ENCODE assay signal across 1 cellular context in genomic region chr22:39316440-39317083, GRCh38.
TF ChIP-seq lines count a peak whose summit lies in the region.

No MANE protein-coding gene starts in this region.

TF ChIP-seq in HEK293, 187 proteins besides CTCF, POLR2A, EP300 and RAD21 (continued from another document and continues in another):
- TF ChIP-seq ZBTB26 (tag by site-specific recombination; optimal IDR thresholded peaks at IDR 0.05) (peak; percentile 20), ZNF24 (tag by site-specific recombination; IDR thresholded peaks at IDR 0.05) (peak; percentile 65), YY2 (tag by site-specific recombination; IDR thresholded peaks at IDR 0.05) (0 out of 2 replicates have a peak, but pooled peaks have one; percentile 19), ZNF169 (tag by site-specific recombination; IDR thresholded peaks at IDR 0.05) (no peak), SP3 (tag by site-specific recombination; IDR thresholded peaks at IDR 0.05) (0 out of 2 replicates have a peak, but pooled peaks have one; percentile 20), ZNF37A (tag by site-specific recombination; IDR thresholded peaks at IDR 0.05) (no peak), GLIS1 (tag by site-specific recombination; IDR thresholded peaks at IDR 0.05) (peak; percentile 58), ZNF510 (tag by site-specific recombination; IDR thresholded peaks at IDR 0.05; ENCODE audit: insufficient replicate concordance) (no peak), ZNF596 (tag by site-specific recombination; IDR thresholded peaks at IDR 0.05) (no peak), ZNF561 (tag by site-specific recombination; IDR thresholded peaks at IDR 0.05; ENCODE audit: borderline replicate concordance) (no peak; the same call in 1 of the 2 replicates), KLF16 (tag by site-specific recombination; IDR thresholded peaks at IDR 0.05) (no peak), ZNF768 (tag by site-specific recombination; IDR thresholded peaks at IDR 0.05) (no peak), ZNF580 (tag by site-specific recombination; IDR thresholded peaks at IDR 0.05) (peak; percentile 75; the same call in 1 of the 2 replicates), ZNF747 (tag by site-specific recombination; IDR thresholded peaks at IDR 0.05) (no peak), ZEB2 (tag by site-specific recombination; IDR thresholded peaks at IDR 0.05) (peak; percentile 93), BCL11A (tag by site-specific recombination; IDR thresholded peaks at IDR 0.05; ENCODE audit: low read depth) (peak; percentile 82; the same call in 1 of the 2 replicates), ZSCAN30 (tag by site-specific recombination; IDR thresholded peaks at IDR 0.05) (peak; percentile 85), SCRT2 (tag by site-specific recombination; IDR thresholded peaks at IDR 0.05) (peak; percentile 97), IKZF3 (tag by site-specific recombination; IDR thresholded peaks at IDR 0.05) (no peak), KLF9 (tag by site-specific recombination; IDR thresholded peaks at IDR 0.05; ENCODE audit: low read depth) (peak; percentile 18; the same call in 1 of the 2 replicates), ZFP37 (tag by site-specific recombination; IDR thresholded peaks at IDR 0.05) (peak; percentile 60; the same call in 1 of the 2 replicates), PATZ1 (tag by site-specific recombination; IDR thresholded peaks at IDR 0.05) (peak; percentile 85), ZNF266 (tag by site-specific recombination; IDR thresholded peaks at IDR 0.05; ENCODE audit: low read depth) (no peak), ZBTB44 (tag by site-specific recombination; IDR thresholded peaks at IDR 0.05) (no peak), BCL11B (tag by site-specific recombination; IDR thresholded peaks at IDR 0.05; ENCODE audit: low read depth) (peak; percentile 70; the same call in 1 of the 2 replicates), GLIS2 (tag by site-specific recombination; IDR thresholded peaks at IDR 0.05) (peak; percentile 93), ZIC2 (tag by site-specific recombination; IDR thresholded peaks at IDR 0.05) (peak; percentile 75), TRIM28 (IDR thresholded peaks at IDR 0.05; ENCODE audit: borderline replicate concordance, low read length) (peak; percentile 64; the same call in 1 of the 2 replicates), ZBTB17 (tag by site-specific recombination; IDR thresholded peaks at IDR 0.05) (peak; percentile 69), SP7 (tag by site-specific recombination; IDR thresholded peaks at IDR 0.05) (peak; percentile 73), ZNF2 (tag by site-specific recombination; IDR thresholded peaks at IDR 0.05) (0 out of 2 replicates have a peak, but pooled peaks have one; percentile 75), SETDB1 (IDR thresholded peaks at IDR 0.05; ENCODE audit: insufficient read length, low read length) (no peak), ZNF558 (tag by site-specific recombination; IDR thresholded peaks at IDR 0.05) (peak; percentile 25; the same call in 1 of the 2 replicates), INSM2 (tag by site-specific recombination; IDR thresholded peaks at IDR 0.05) (no peak), ZNF629 (tag by site-specific recombination; IDR thresholded peaks at IDR 0.05) (peak; percentile 54), ZFP41 (tag by site-specific recombination; IDR thresholded peaks at IDR 0.05; ENCODE audit: borderline replicate concordance) (no peak), ZNF184 (tag by site-specific recombination; IDR thresholded peaks at IDR 0.05) (peak; percentile 74; the same call in 1 of the 2 replicates), ZNF146 (tag by site-specific recombination; IDR thresholded peaks at IDR 0.05) (no peak), ZNF221 (tag by site-specific recombination; IDR thresholded peaks at IDR 0.05; ENCODE audit: borderline replicate concordance) (no peak; the same call in 1 of the 2 replicates), KLF8 (tag by site-specific recombination; IDR thresholded peaks at IDR 0.05) (peak; percentile 56), ZNF660 (tag by site-specific recombination; IDR thresholded peaks at IDR 0.05) (peak; percentile 86), ZNF324 (tag by site-specific recombination; IDR thresholded peaks at IDR 0.05) (peak; percentile 71; the same call in 1 of the 2 replicates), ZNF843 (tag by site-specific recombination; IDR thresholded peaks at IDR 0.05) (no peak), ZNF202 (tag by site-specific recombination; IDR thresholded peaks at IDR 0.05; ENCODE audit: borderline replicate concordance) (no peak), ZNF341 (tag by site-specific recombination; IDR thresholded peaks at IDR 0.05; ENCODE audit: low read depth) (no peak), REPIN1 (tag by site-specific recombination; IDR thresholded peaks at IDR 0.05; ENCODE audit: low read depth) (no peak), ZNF76 (tag by site-specific recombination; IDR thresholded peaks at IDR 0.05; ENCODE audit: borderline replicate concordance, low read depth) (peak; percentile 83), ZNF677 (tag by site-specific recombination; IDR thresholded peaks at IDR 0.05) (no peak)
- TF ChIP-seq, protein P1, sequence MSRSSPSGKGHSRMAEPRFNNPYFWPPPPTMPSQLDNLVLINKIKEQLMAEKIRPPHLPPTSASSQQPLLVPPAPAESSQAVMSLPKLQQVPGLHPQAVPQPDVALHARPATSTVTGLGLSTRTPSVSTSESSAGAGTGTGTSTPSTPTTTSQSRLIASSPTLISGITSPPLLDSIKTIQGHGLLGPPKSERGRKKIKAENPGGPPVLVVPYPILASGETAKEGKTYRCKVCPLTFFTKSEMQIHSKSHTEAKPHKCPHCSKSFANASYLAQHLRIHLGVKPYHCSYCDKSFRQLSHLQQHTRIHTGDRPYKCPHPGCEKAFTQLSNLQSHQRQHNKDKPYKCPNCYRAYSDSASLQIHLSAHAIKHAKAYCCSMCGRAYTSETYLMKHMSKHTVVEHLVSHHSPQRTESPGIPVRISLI (tag by site-specific recombination; IDR thresholded peaks at IDR 0.05): no peak
- TF ChIP-seq, protein P2, sequence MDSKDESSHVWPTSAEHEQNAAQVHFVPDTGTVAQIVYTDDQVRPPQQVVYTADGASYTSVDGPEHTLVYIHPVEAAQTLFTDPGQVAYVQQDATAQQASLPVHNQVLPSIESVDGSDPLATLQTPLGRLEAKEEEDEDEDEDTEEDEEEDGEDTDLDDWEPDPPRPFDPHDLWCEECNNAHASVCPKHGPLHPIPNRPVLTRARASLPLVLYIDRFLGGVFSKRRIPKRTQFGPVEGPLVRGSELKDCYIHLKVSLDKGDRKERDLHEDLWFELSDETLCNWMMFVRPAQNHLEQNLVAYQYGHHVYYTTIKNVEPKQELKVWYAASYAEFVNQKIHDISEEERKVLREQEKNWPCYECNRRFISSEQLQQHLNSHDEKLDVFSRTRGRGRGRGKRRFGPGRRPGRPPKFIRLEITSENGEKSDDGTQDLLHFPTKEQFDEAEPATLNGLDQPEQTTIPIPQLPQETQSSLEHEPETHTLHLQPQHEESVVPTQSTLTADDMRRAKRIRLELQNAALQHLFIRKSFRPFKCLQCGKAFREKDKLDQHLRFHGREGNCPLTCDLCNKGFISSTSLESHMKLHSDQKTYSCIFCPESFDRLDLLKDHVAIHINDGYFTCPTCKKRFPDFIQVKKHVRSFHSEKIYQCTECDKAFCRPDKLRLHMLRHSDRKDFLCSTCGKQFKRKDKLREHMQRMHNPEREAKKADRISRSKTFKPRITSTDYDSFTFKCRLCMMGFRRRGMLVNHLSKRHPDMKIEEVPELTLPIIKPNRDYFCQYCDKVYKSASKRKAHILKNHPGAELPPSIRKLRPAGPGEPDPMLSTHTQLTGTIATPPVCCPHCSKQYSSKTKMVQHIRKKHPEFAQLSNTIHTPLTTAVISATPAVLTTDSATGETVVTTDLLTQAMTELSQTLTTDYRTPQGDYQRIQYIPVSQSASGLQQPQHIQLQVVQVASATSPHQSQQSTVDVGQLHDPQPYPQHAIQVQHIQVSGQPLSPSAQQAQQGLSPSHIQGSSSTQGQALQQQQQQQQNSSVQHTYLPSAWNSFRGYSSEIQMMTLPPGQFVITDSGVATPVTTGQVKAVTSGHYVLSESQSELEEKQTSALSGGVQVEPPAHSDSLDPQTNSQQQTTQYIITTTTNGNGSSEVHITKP (tag by site-specific recombination; IDR thresholded peaks at IDR 0.05): peak; percentile 96
- TF ChIP-seq, protein P3, sequence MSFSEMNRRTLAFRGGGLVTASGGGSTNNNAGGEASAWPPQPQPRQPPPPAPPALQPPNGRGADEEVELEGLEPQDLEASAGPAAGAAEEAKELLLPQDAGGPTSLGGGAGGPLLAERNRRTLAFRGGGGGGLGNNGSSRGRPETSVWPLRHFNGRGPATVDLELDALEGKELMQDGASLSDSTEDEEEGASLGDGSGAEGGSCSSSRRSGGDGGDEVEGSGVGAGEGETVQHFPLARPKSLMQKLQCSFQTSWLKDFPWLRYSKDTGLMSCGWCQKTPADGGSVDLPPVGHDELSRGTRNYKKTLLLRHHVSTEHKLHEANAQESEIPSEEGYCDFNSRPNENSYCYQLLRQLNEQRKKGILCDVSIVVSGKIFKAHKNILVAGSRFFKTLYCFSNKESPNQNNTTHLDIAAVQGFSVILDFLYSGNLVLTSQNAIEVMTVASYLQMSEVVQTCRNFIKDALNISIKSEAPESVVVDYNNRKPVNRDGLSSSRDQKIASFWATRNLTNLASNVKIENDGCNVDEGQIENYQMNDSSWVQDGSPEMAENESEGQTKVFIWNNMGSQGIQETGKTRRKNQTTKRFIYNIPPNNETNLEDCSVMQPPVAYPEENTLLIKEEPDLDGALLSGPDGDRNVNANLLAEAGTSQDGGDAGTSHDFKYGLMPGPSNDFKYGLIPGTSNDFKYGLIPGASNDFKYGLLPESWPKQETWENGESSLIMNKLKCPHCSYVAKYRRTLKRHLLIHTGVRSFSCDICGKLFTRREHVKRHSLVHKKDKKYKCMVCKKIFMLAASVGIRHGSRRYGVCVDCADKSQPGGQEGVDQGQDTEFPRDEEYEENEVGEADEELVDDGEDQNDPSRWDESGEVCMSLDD (tag by site-specific recombination; IDR thresholded peaks at IDR 0.05): peak; percentile 63; the same call in 1 of the 2 replicates
- TF ChIP-seq, protein P4, sequence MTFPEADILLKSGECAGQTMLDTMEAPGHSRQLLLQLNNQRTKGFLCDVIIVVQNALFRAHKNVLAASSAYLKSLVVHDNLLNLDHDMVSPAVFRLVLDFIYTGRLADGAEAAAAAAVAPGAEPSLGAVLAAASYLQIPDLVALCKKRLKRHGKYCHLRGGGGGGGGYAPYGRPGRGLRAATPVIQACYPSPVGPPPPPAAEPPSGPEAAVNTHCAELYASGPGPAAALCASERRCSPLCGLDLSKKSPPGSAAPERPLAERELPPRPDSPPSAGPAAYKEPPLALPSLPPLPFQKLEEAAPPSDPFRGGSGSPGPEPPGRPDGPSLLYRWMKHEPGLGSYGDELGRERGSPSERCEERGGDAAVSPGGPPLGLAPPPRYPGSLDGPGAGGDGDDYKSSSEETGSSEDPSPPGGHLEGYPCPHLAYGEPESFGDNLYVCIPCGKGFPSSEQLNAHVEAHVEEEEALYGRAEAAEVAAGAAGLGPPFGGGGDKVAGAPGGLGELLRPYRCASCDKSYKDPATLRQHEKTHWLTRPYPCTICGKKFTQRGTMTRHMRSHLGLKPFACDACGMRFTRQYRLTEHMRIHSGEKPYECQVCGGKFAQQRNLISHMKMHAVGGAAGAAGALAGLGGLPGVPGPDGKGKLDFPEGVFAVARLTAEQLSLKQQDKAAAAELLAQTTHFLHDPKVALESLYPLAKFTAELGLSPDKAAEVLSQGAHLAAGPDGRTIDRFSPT (tag by site-specific recombination; IDR thresholded peaks at IDR 0.05): peak; percentile 96
